26 cellular contexts compared by ENCODE assay signal in genomic region chr12:75932241-75932640, GRCh38.
"Had no signal": no experiment of that assay in that cellular context is flagged by ENCODE, and none has a peak within 500 bp of the region (broad histone marks: within the 10 kb centered on the region; RNA-seq: fewer than 3 reads in every experiment).

No MANE protein-coding gene starts in this region.

- H3K4me3 ChIP-seq: colonic mucosa, dorsolateral prefrontal cortex, esophagus squamous epithelium, gastroesophageal sphincter, mucosa of descending colon, testis, vagina had no signal

- H3K36me3 Mint-ChIP-seq: stimulated activated memory B cell treated with anti-CD40 and anti-IgM and Interleukin-4, amounts not matched to agents 10 μg/mL and 1 μg/mL and 100 μg/mL, for 72 hours had no signal

- H2AFZ ChIP-seq: parathyroid adenoma had no signal

- H3K27ac Mint-ChIP-seq: effector memory CD8-positive, alpha-beta T cell; memory B cell; nephron progenitor cell; stimulated activated memory B cell treated with anti-CD40 and anti-IgM and Interleukin-4, amounts not matched to agents 10 μg/mL and 1 μg/mL and 100 μg/mL, for 72 hours; T-helper 17 cell had no signal

- H3K27me3 ChIP-seq: brain microvascular endothelial cell, colonic mucosa, esophagus squamous epithelium, gastroesophageal sphincter, testis, vagina had no signal

- H3K4me3 Mint-ChIP-seq: effector memory CD8-positive, alpha-beta T cell; memory B cell; nephron progenitor cell; stimulated activated memory B cell treated with anti-CD40 and anti-IgM and Interleukin-4, amounts not matched to agents 10 μg/mL and 1 μg/mL and 100 μg/mL, for 72 hours; T-helper 17 cell had no signal

- H3K36me3 ChIP-seq: brain microvascular endothelial cell, colonic mucosa, esophagus squamous epithelium, gastroesophageal sphincter, vagina had no signal

- H3K4me1 Mint-ChIP-seq: memory B cell; stimulated activated memory B cell treated with anti-CD40 and anti-IgM and Interleukin-4, amounts not matched to agents 10 μg/mL and 1 μg/mL and 100 μg/mL, for 72 hours had no signal

- H3K27ac ChIP-seq: brain microvascular endothelial cell, colonic mucosa, dorsolateral prefrontal cortex, esophagus squamous epithelium, gastroesophageal sphincter, parathyroid adenoma, testis, vagina had no signal

- ATAC-seq: effector memory CD8-positive, alpha-beta T cell; gastroesophageal sphincter; left ventricle myocardium superior; mucosa of descending colon; right cardiac atrium; stimulated activated memory B cell treated with anti-CD40 and anti-IgM and Interleukin-4, amounts not matched to agents 10 μg/mL and 1 μg/mL and 100 μg/mL, for 72 hours; T-helper 17 cell had no signal

- H3K9ac ChIP-seq: parathyroid adenoma had no signal

- H3K4me1 ChIP-seq: colonic mucosa, parathyroid adenoma, testis had no signal

- H3K9me3 Mint-ChIP-seq: effector memory CD8-positive, alpha-beta T cell; memory B cell had no signal

- H3K79me2 ChIP-seq: parathyroid adenoma had no signal

- DNase-seq: activated CD4-positive, alpha-beta T cell treated with anti-CD3 and anti-CD28 coated beads, Interleukin-2, amount 50 U/mL, for 1 hour; activated CD8-positive, alpha-beta memory T cell treated with anti-CD3 and anti-CD28 coated beads, Interleukin-2, amount 50 U/mL, for 48 hours; activated naive CD4-positive, alpha-beta T cell treated with Interleukin-2 at 50 U/mL for 16 hours; activated T-cell treated with anti-CD3 and anti-CD28 coated beads, Interleukin-2, amount 50 U/mL, for 48 hours; aorta; brain microvascular endothelial cell; colonic mucosa; dorsolateral prefrontal cortex; effector memory CD8-positive, alpha-beta T cell; esophagus squamous epithelium; head of caudate nucleus; hypothalamus; left ventricle myocardium superior; mucosa of descending colon; nephron progenitor cell; right cardiac atrium; stimulated activated CD4-positive, alpha-beta T cell treated with anti-CD3 and anti-CD28 coated beads, Interleukin-1b, Interleukin-23, amount 100 ng/mL, for 48 hours; SW 1271; T-helper 17 cell; testis; trophoblast cell had no signal

- H3K9me3 ChIP-seq: colonic mucosa, esophagus squamous epithelium, gastroesophageal sphincter, mucosa of descending colon, testis, vagina had no signal
